In the genomic region with DNA sequence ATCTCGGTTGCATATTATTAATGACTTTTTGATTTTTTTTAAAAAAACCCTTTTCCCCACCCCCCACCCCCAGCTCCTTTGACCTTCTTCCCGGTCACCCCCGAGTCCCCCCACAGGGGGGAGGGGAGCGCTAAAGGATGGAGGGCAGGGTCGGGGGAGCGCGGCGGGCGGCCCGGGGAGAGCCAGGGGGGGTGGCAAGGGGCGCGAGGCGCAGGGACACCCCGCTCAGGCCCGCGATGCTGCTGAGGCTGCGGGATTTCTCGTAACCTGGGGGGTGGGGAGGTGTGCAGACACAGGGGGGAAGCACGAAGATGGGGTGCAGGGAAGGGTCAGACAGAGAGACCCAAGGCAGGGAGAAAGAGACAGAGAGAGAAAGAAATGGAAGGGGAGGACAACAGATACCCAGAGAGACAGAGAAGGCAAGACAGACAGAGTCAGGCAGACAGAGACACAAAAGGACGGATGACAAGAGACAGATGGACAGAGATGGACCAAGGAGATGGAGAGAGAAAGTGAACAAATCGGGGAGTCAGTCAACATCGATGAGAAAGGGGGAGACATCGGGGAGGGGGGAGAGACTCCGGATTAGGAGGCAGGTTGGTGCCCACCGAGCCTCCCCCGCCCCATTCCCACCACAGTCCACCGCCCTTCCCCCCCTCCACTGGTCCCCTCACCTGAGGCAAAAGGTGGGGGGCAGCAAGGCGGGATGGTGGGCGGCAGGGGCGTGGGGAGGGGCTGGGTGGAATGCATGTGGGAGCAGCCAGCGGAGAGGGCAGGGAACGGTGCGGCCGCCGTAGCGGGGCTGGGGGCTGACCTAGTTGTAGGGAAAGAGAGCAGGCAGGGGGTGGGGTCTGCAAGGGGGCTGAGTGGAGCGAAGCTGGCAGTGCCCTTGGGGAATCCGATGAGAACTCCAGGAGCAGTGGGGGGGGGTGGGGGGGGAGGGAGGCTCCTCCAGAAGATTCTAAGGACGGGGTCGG, we compare ENCODE assay signal across 12 cellular contexts. TPM values are rescaled to one million over a fixed set of nuclear protein-coding genes. Genes with fewer than 3 reads are reported as not detected.
A peak's percentile ranks its signal among the peaks of the same experiment; 100 is the strongest.
DNase-seq lines count a peak whose midpoint lies in the region; ATAC-seq and TF ChIP-seq lines count a peak whose summit lies in the region.
"Had no signal": no experiment of that assay in that cellular context is flagged by ENCODE, and none has a peak within 500 bp of the region (broad histone marks: within the 10 kb centered on the region; RNA-seq: fewer than 3 reads in every experiment).

No MANE protein-coding gene starts in this region.

- POLR2A ChIA-PET in CD4-positive, alpha-beta T cell (lab: Charles Lee) = no interaction called here

- H3K9me3 ChIP-seq in right cardiac atrium (ENCODE audit: control insufficient read depth, low read length) (no peaks in the 10 kb centered on the region), T-helper 17 cell (ENCODE audit: control insufficient read depth, low read length, poor library complexity, severe bottlenecking) (no peaks in the 10 kb centered on the region), iPS-18c (ENCODE audit: control insufficient read depth, insufficient read depth, low read length) (no peaks in the 10 kb centered on the region), gastrocnemius medialis (no peaks in the 10 kb centered on the region)
- no peaks in the 10 kb centered on the region for H3K9me3 ChIP-seq in CD4-positive, alpha-beta T cell (ENCODE audit: control insufficient read depth, low read length)
- H3K9me3 ChIP-seq: HAP-1 had no signal

- CTCF ChIA-PET in CD4-positive, alpha-beta T cell (lab: Charles Lee) = interaction anchor here (0.6 kb wide), 1 partner anchor 243 kb away, joined by 3 read pairs; no protein-coding TSS in a partner anchor

- no peak for TF ChIP-seq POLR2A in gastrocnemius medialis (IDR thresholded peaks at IDR 0.05)

- H3K36me3 ChIP-seq in gastrocnemius medialis = no peaks in the 10 kb centered on the region
- H3K36me3 ChIP-seq: HAP-1 had no signal

- ATAC-seq in right cardiac atrium (no peak), T-helper 17 cell (no peak), gastrocnemius medialis (no peak)
- ATAC-seq in CD4-positive, alpha-beta T cell (ENCODE audit: poor library complexity) = no peak

- H3K9me3 Mint-ChIP-seq in type B pancreatic cell = no peaks in the 10 kb centered on the region
- H3K9me3 Mint-ChIP-seq in CD4-positive, alpha-beta T cell = no peaks in the 10 kb centered on the region
- H3K9me3 Mint-ChIP-seq: T-cell had no signal

- no peak for TF ChIP-seq CTCF in type B pancreatic cell (conservative IDR thresholded peaks at IDR 0.05)
- no peak for TF ChIP-seq CTCF in gastrocnemius medialis (IDR thresholded peaks at IDR 0.05 in 4 of 5, conservative IDR thresholded peaks at IDR 0.05 in 1 of 5)
- TF ChIP-seq CTCF in CD4-positive, alpha-beta T cell (IDR thresholded peaks at IDR 0.05) = no peak

- H3K27ac ChIP-seq in right cardiac atrium (ENCODE audit: low read length) (no peak overlapping the region), gastrocnemius medialis (no peak overlapping the region)
- H3K27ac ChIP-seq in CD4-positive, alpha-beta T cell (ENCODE audit: low read depth, low read length) = no peak overlapping the region

- in situ Hi-C loops in gastrocnemius medialis (cut with MboI; ENCODE audit: low sequenced_read_pairs in 4 of 4) = no loop called here

- H3K4me1 ChIP-seq in right cardiac atrium (ENCODE audit: control insufficient read depth, insufficient read depth, low read length) = no peaks in the 10 kb centered on the region
- H3K4me1 ChIP-seq in gastrocnemius medialis = no peaks in the 10 kb centered on the region
- H3K4me1 ChIP-seq: HAP-1 had no signal

- WGBS in right cardiac atrium = 1% methylated on average over 40 of the region's 40 CpGs

- no peak overlapping the region for H3K27ac Mint-ChIP-seq in T-helper 17 cell
- peak overlapping the region; percentile 55 for H3K27ac Mint-ChIP-seq in type B pancreatic cell
- H3K27ac Mint-ChIP-seq in CD4-positive, alpha-beta T cell = no peak overlapping the region
- H3K27ac Mint-ChIP-seq: T-cell had no signal

- H3K4me3 ChIP-seq in right cardiac atrium (ENCODE audit: low read length) (peak overlapping the region; percentile 26), iPS-18c (ENCODE audit: insufficient read depth, low read depth, low read length) (peak overlapping the region; percentile 52), gastrocnemius medialis (no peak overlapping the region)

- H3K4me1 Mint-ChIP-seq in T-helper 17 cell (peaks cover 11% of the 10 kb centered on the region), type B pancreatic cell (ENCODE audit: unreplicated experiment) (peaks cover 5% of the 10 kb centered on the region)
- H3K4me1 Mint-ChIP-seq in CD4-positive, alpha-beta T cell (ENCODE audit: low read depth) = peaks cover 23% of the 10 kb centered on the region

- no peaks in the 10 kb centered on the region for H3K27me3 ChIP-seq in right cardiac atrium (ENCODE audit: control insufficient read depth, insufficient read depth)
- peaks cover 43 to 59% (median 57%) of the 10 kb centered on the region in 3 donors for H3K27me3 ChIP-seq in gastrocnemius medialis
- peaks cover 71% of the 10 kb centered on the region for H3K27me3 ChIP-seq in CD4-positive, alpha-beta T cell (ENCODE audit: control insufficient read depth, insufficient read depth, low read length)

- intact Hi-C loops in right cardiac atrium (cut with DNase I) (no loop called here), cardiac septum (cut with DNase I) (no loop called here), gastrocnemius medialis (cut with DNase I; ENCODE audit: low total_unique reads) (no loop called here)
- intact Hi-C loops in CD4-positive, alpha-beta T cell (cut with DNase I, micrococcal nuclease) = no loop called here

- DNase-seq in right cardiac atrium (no peak), cardiac septum (ENCODE audit: low spot score) (no peak), T-helper 17 cell (no peak), type B pancreatic cell (ENCODE audit: extremely low spot score, unreplicated experiment) (no peak), gastrocnemius medialis (no peak), iPS-NIHi11 (ENCODE audit: low spot score) (no peak)
- DNase-seq in CD4-positive, alpha-beta T cell = no peak
- DNase-seq: NCI-H2029, T-cell had no signal

- H3K4me3 Mint-ChIP-seq in T-helper 17 cell = peak overlapping the region; percentile 0
- peak overlapping the region; percentile 84 for H3K4me3 Mint-ChIP-seq in type B pancreatic cell
- H3K4me3 Mint-ChIP-seq in CD4-positive, alpha-beta T cell = no peak overlapping the region

- H3K36me3 Mint-ChIP-seq in T-helper 17 cell (ENCODE audit: low read depth) (peaks cover 5% of the 10 kb centered on the region), type B pancreatic cell (no peaks in the 10 kb centered on the region)
- no peaks in the 10 kb centered on the region for H3K36me3 Mint-ChIP-seq in CD4-positive, alpha-beta T cell (ENCODE audit: low read depth)
- H3K36me3 Mint-ChIP-seq: T-cell had no signal

- H3K27me3 Mint-ChIP-seq in T-helper 17 cell (peaks cover 53% of the 10 kb centered on the region), type B pancreatic cell (peaks cover 74% of the 10 kb centered on the region)
- H3K27me3 Mint-ChIP-seq in CD4-positive, alpha-beta T cell = peaks cover 86% of the 10 kb centered on the region

RNA-seq across cellular contexts. Expression of gene KCNC3, which starts 14.2 kb away (rescaled TPM):
- total RNA-seq in right cardiac atrium = 1 to 10 TPM; 3.0 to 6.1 (median 4.9) TPM
- polyA plus RNA-seq in right cardiac atrium = 3.3 TPM
- total RNA-seq in cardiac septum = 3.8 TPM
- total RNA-seq in T-helper 17 cell = 1 to 10 TPM; 1.4 to 2.0 TPM
- total RNA-seq in type B pancreatic cell (ENCODE audit: low replicate concordance) = 9.5 and 11.2 TPM in 2 replicates
- 1 to 10 TPM in 1 of 4 donors, under 1 TPM in 3; 0.25 to 1.4 (median 0.53) TPM for total RNA-seq in gastrocnemius medialis
- 1 to 10 TPM; 1.6 to 2.0 TPM for total RNA-seq in CD4-positive, alpha-beta T cell
- total RNA-seq: astrocyte had no signal

RNA-seq across cellular contexts. Expression of gene NAPSA, which starts 50.4 kb away (rescaled TPM):
- total RNA-seq in right cardiac atrium (under 1 TPM in 3 of 4 donors, not detected in 1; 0.43 to 0.84 (median 0.56) TPM), cardiac septum (0.24 TPM), T-helper 17 cell (under 1 TPM; 0.73 to 0.99 TPM), type B pancreatic cell (ENCODE audit: low replicate concordance) (2.3 and 6.0 TPM in 2 replicates), gastrocnemius medialis (under 1 TPM in 1 of 4 donors, not detected in 3; 0.09 TPM)
- polyA plus RNA-seq in right cardiac atrium = 0.72 TPM
- total RNA-seq in CD4-positive, alpha-beta T cell = under 1 TPM; 0.61 to 0.91 TPM
- total RNA-seq: astrocyte had no signal

Comparison
In these comparisons a context has a peak if more than half of its experiments do, and no peak if none do; other contexts are left out.
1. H3K4me3 ChIP-seq: peak in right cardiac atrium (single experiment) and iPS-18c (single experiment); none in gastrocnemius medialis (0 of 4).